Comparison of ENCODE assay signal across 14 cellular contexts in the genomic region with DNA sequence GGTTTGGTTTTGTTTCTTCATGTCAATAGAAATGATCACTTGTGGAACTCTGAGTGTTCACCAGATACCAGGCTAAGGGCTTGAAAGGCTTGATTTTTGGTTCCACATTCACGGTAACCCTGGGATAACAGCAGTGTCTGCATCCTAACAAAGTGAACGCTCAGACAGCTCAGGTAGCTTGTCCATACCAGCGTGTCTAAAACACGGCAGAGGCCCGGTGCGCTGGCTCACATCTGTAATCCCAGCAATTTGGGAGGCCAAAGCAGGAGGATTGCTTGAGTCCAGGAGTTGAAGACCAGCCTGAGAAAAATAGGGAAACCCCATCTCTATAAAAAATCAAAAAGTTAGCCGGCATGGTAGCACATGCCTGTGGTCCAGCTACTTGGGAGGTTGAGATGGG. TPM values are rescaled to one million over a fixed set of nuclear protein-coding genes. Genes with fewer than 3 reads are reported as not detected.
"Had no signal": no experiment of that assay in that cellular context is flagged by ENCODE, and none has a peak within 500 bp of the region (broad histone marks: within the 10 kb centered on the region; RNA-seq: fewer than 3 reads in every experiment).

No MANE protein-coding gene starts in this region.

- H3K36me3 Mint-ChIP-seq: activated naive CD8-positive, alpha-beta T cell had no signal

- H3K27me3 Mint-ChIP-seq: activated naive CD8-positive, alpha-beta T cell had no signal

- ATAC-seq: activated T-helper 17 cell treated with anti-CD3 and anti-CD28 coated beads, Interleukin-2, amount 50 U/mL, for 72 hours; esophagus mucosa had no signal

- H3K27ac ChIP-seq: brain microvascular endothelial cell, dorsolateral prefrontal cortex, tibial artery had no signal

- H3K4me3 Mint-ChIP-seq: activated CD4-positive, alpha-beta memory T cell treated with anti-CD3 and anti-CD28 coated beads, Interleukin-2, amount 10 ng/mL, durations not matched to agents 7 days and 5 days; activated naive CD8-positive, alpha-beta T cell; activated T-helper 17 cell treated with anti-CD3 and anti-CD28 coated beads, Interleukin-2, amount 50 U/mL, for 72 hours; nephron progenitor cell had no signal

- H3K36me3 ChIP-seq: brain microvascular endothelial cell, tibial artery had no signal

- DNase-seq: activated CD4-positive, alpha-beta memory T cell treated with anti-CD3 and anti-CD28 coated beads, Interleukin-2, amount 10 ng/mL, durations not matched to agents 7 days and 5 days; amygdala; brain microvascular endothelial cell; glutamatergic neuron; mesenchymal stem cell; nephron progenitor cell; stimulated activated CD4-positive, alpha-beta T cell treated with anti-CD3 and anti-CD28 coated beads, Interleukin-15, amount 100 ng/mL, for 24 hours; stimulated activated CD4-positive, alpha-beta T cell treated with anti-CD3 and anti-CD28 coated beads, Interleukin-4, amount 100 ng/mL, for 4 hours; T-helper 9 cell had no signal

- H3K27ac Mint-ChIP-seq: activated CD4-positive, alpha-beta memory T cell treated with anti-CD3 and anti-CD28 coated beads, Interleukin-2, amount 10 ng/mL, durations not matched to agents 7 days and 5 days; activated naive CD8-positive, alpha-beta T cell; activated T-helper 17 cell treated with anti-CD3 and anti-CD28 coated beads, Interleukin-2, amount 50 U/mL, for 72 hours; nephron progenitor cell had no signal

- H3K27me3 ChIP-seq: brain microvascular endothelial cell, dorsolateral prefrontal cortex had no signal

- H3K4me3 ChIP-seq: dorsolateral prefrontal cortex, tibial artery had no signal

- H3K9me3 Mint-ChIP-seq: activated CD4-positive, alpha-beta memory T cell treated with anti-CD3 and anti-CD28 coated beads, Interleukin-2, amount 10 ng/mL, durations not matched to agents 7 days and 5 days; activated T-helper 17 cell treated with anti-CD3 and anti-CD28 coated beads, Interleukin-2, amount 50 U/mL, for 72 hours had no signal

- H3K4me1 Mint-ChIP-seq: activated CD4-positive, alpha-beta memory T cell treated with anti-CD3 and anti-CD28 coated beads, Interleukin-2, amount 10 ng/mL, durations not matched to agents 7 days and 5 days; activated T-helper 17 cell treated with anti-CD3 and anti-CD28 coated beads, Interleukin-2, amount 50 U/mL, for 72 hours had no signal

RNA-seq across cellular contexts. Expression of gene HTRA3, which starts 49.0 kb away (rescaled TPM):
- total RNA-seq: activated CD4-positive, alpha-beta memory T cell treated with anti-CD3 and anti-CD28 coated beads, Interleukin-2, amount 10 ng/mL, durations not matched to agents 7 days and 5 days; activated T-helper 17 cell treated with anti-CD3 and anti-CD28 coated beads, Interleukin-2, amount 50 U/mL, for 72 hours had no signal
